In genomic region chr9:99677281-99677680, GRCh38 we compare ENCODE assay signal across 31 cellular contexts.
DNase-seq lines count a peak whose midpoint lies in the region; ATAC-seq and TF ChIP-seq lines count a peak whose summit lies in the region.
"Had no signal": no experiment of that assay in that cellular context is flagged by ENCODE, and none has a peak within 500 bp of the region (broad histone marks: within the 10 kb centered on the region; RNA-seq: fewer than 3 reads in every experiment).

No MANE protein-coding gene starts in this region.

- H3K27me3 ChIP-seq in PC-3 (ENCODE audit: low read length), result no peaks in the 10 kb centered on the region
- no peaks in the 10 kb centered on the region for H3K27me3 ChIP-seq in kidney epithelial cell (ENCODE audit: control insufficient read depth, insufficient read depth, low read length)
- H3K27me3 ChIP-seq: MG63, transverse colon had no signal

- H3K79me2 ChIP-seq in PC-3 (ENCODE audit: low read length), result no peaks in the 10 kb centered on the region

- CTCF ChIA-PET in PC-3 (lab: Charles Lee), result no interaction called here

- intact Hi-C loops in PC-3 (cut with micrococcal nuclease), result no loop called here

- no peaks in the 10 kb centered on the region for H3K9me3 ChIP-seq in PC-3 (ENCODE audit: low read length)
- H3K9me3 ChIP-seq: transverse colon had no signal

- no TSS peak for BruUV-seq in PC-3 (replicated peaks; lab: Mats Ljungman, UMichigan)

- DNase-seq in ELR (ENCODE audit: low read depth), result peak; percentile 47
- DNase-seq in PC-3, result peak; percentile 5
- DNase-seq in dedifferentiated amniotic fluid mesenchymal stem cell (ENCODE audit: extremely low spot score), result peak; percentile 32
- DNase-seq in kidney epithelial cell (ENCODE audit: low read depth), result peak; percentile 5
- DNase-seq in activated CD4-positive, alpha-beta T cell treated with anti-CD3 and anti-CD28 coated beads, Interleukin-2, amount 50 U/mL, for 48 hours, result no peak
- DNase-seq in mesenteric fat pad (ENCODE audit: low spot score), result no peak
- DNase-seq in T-helper 1 cell, result no peak
- no peak for DNase-seq in HK-2 (ENCODE audit: unreplicated experiment)
- DNase-seq: activated CD4-positive, alpha-beta T cell treated with anti-CD3 and anti-CD28 coated beads, Interleukin-2, amount 50 U/mL, for 4 hours; activated gamma-delta T cell treated with Interleukin-2 at 50 U/mL for 16 hours; activated naive CD8-positive, alpha-beta T cell treated with anti-CD3 and anti-CD28 coated beads, Interleukin-2, amount 10 ng/mL, durations not matched to agents 7 days and 5 days; activated T-cell treated with anti-CD3 and anti-CD28 coated beads, Interleukin-2, amount 50 U/mL, for 48 hours; CD4-positive, alpha-beta memory T cell; cerebellar nuclear complex; head of caudate nucleus; kidney; MG63; naive thymus-derived CD4-positive, alpha-beta T cell; NCI-H1105 treated with DMSO at 0.1 percent for 48 hours; NCI-H2029 treated with DMSO at 0.1 percent for 48 hours; NCI-H2227 treated with DMSO at 0.1 percent for 48 hours; NCI-H526 treated with DMSO at 0.1 percent for 48 hours; nucleus accumbens; stimulated activated CD4-positive, alpha-beta T cell treated with anti-CD3 and anti-CD28 coated beads, Interleukin-15, amount 100 ng/mL, for 24 hours; stimulated activated CD4-positive, alpha-beta T cell treated with anti-CD3 and anti-CD28 coated beads, Interleukin-4, amount 100 ng/mL, for 4 hours; T-helper 17 cell; transverse colon had no signal

- H3K4me1 ChIP-seq in PC-3 (ENCODE audit: insufficient read depth, low read length), result no peaks in the 10 kb centered on the region
- H3K4me1 ChIP-seq: transverse colon had no signal

- H3K36me3 ChIP-seq in PC-3 (ENCODE audit: low read depth, low read length) (no peaks in the 10 kb centered on the region), kidney epithelial cell (ENCODE audit: control insufficient read depth, insufficient read depth, low read length) (no peaks in the 10 kb centered on the region)
- H3K36me3 ChIP-seq: MG63, transverse colon had no signal

- H3K4me3 ChIP-seq in PC-3 (ENCODE audit: low read length), result no peak overlapping the region
- no peak overlapping the region for H3K4me3 ChIP-seq in kidney epithelial cell (ENCODE audit: low read depth, low read length)
- H3K4me3 ChIP-seq: K562, MG63, transverse colon had no signal

- peak; percentile 40 for ATAC-seq in PC-3
- ATAC-seq: K562; naive thymus-derived CD4-positive, alpha-beta T cell; Right ventricle myocardium inferior; SK-N-SH treated with all-trans-retinoic acid at 6 μM for 48 hours; stimulated activated effector memory CD8-positive, alpha-beta T cell treated with anti-CD3 and anti-CD28 coated beads, Interleukin-12 subunit alpha, Interleukin-12 subunit beta, amount 100 ng/mL, for 72 hours; T-helper 17 cell had no signal

- H3K9ac ChIP-seq in PC-3 (ENCODE audit: low read length), result no peak overlapping the region

- H3F3A ChIP-seq in PC-3 (ENCODE audit: low read length, unreplicated experiment), result no peaks in the 10 kb centered on the region

- TF ChIP-seq CTCF in PC-3 (conservative IDR thresholded peaks at IDR 0.05; ENCODE audit: low read depth, low read length), result no peak
- no peak for TF ChIP-seq CTCF in kidney epithelial cell (IDR thresholded peaks at IDR 0.05; ENCODE audit: insufficient read depth, low read length, poor library complexity, severe bottlenecking)

- no peaks in the 10 kb centered on the region for H4K20me1 ChIP-seq in PC-3 (ENCODE audit: low read length)

- POLR2A ChIA-PET in PC-3 (lab: Charles Lee; ENCODE audit: unreplicated experiment), result no interaction called here

- no peaks in the 10 kb centered on the region for H3K9me2 ChIP-seq in PC-3 (replicated peaks; ENCODE audit: low read length)

- no peak overlapping the region for H3K27ac ChIP-seq in PC-3 (ENCODE audit: low read length)
- H3K27ac ChIP-seq: transverse colon had no signal

- H2AFZ ChIP-seq in PC-3 (ENCODE audit: low read length), result no peak overlapping the region

- H3K4me2 ChIP-seq in PC-3 (ENCODE audit: low read length), result no peak overlapping the region

Comparison
In these comparisons a context has a peak if more than half of its experiments do, and no peak if none do; other contexts are left out.
1. DNase-seq: peak in ELR (single experiment), PC-3 (single experiment), dedifferentiated amniotic fluid mesenchymal stem cell (single experiment) and kidney epithelial cell (single experiment); none in activated CD4-positive, alpha-beta T cell treated with anti-CD3 and anti-CD28 coated beads, Interleukin-2, amount 50 U/mL, for 48 hours (0 of 2), mesenteric fat pad (single experiment), T-helper 1 cell (0 of 5) and HK-2 (single experiment).